ENCODE assay signal across 8 cellular contexts in genomic region chr11:73661035-73661628, GRCh38. TPM values are rescaled to one million over a fixed set of nuclear protein-coding genes. Genes with fewer than 3 reads are reported as not detected.
DNase-seq lines count a peak whose midpoint lies in the region; TF ChIP-seq lines count a peak whose summit lies in the region.

No MANE protein-coding gene starts in this region.

- no peak overlapping the region for H3K27ac ChIP-seq in RWPE1

- DNase-seq in AG08396 (ENCODE audit: low spot score) (peak; percentile 96), GM19240 (ENCODE audit: insufficient read length, low spot score) (peak; percentile 96), HuH-7.5 (ENCODE audit: low spot score) (peak; percentile 94), RWPE1 (ENCODE audit: low spot score) (peak; percentile 95), fibroblast of villous mesenchyme (ENCODE audit: low read depth) (peak; percentile 81)
- DNase-seq in activated effector memory CD4-positive, alpha-beta T cell treated with Interleukin-2 at 50 U/mL for 16 hours = peak; percentile 71
- DNase-seq in stimulated activated naive CD4-positive, alpha-beta T cell treated with Interleukin-2 at 50 U/mL for 16 hours (lab: John Stamatoyannopoulos, UW) = peak; percentile 72

- CTCF ChIA-PET in RWPE1 (lab: Yijun Ruan, JAX) = interaction anchor here (0.5 to 3.1 kb wide), 18 partner anchors 10 to 310 kb away, joined by 3 to 35 read pairs (median 4); no protein-coding TSS in a partner anchor

- H3K27me3 Mint-ChIP-seq in nephron (ENCODE audit: low read depth) = peaks cover 14% of the 10 kb centered on the region

- H3K4me3 Mint-ChIP-seq in nephron = peak overlapping the region; percentile 78 to 86 (median 81)

- H3K36me3 Mint-ChIP-seq in nephron (ENCODE audit: low read depth) = no peaks in the 10 kb centered on the region

- peak overlapping the region in 1 of 3 experiments; percentile 18 for H3K27ac Mint-ChIP-seq in nephron

- H3K4me1 Mint-ChIP-seq in nephron = peaks cover 18% of the 10 kb centered on the region

- peak overlapping the region; percentile 48 for H3K4me3 ChIP-seq in fibroblast of villous mesenchyme (ENCODE audit: low read depth, low read length)

- POLR2A ChIA-PET in RWPE1 (lab: Yijun Ruan, JAX; ENCODE audit: low non-redundant PET) = no interaction called here

- TF ChIP-seq CTCF in RWPE1 (conservative IDR thresholded peaks at IDR 0.05; ENCODE audit: low read depth) = peak; percentile 91
- peak; percentile 97 for TF ChIP-seq CTCF in fibroblast of villous mesenchyme (IDR thresholded peaks at IDR 0.05; ENCODE audit: insufficient read depth, low read depth, low read length)
- TF ChIP-seq CTCF in nephron (IDR thresholded peaks at IDR 0.05; ENCODE audit: unreplicated experiment in 3 of 3) = peak; percentile 93 to 99 (median 93)

- H3K9me3 Mint-ChIP-seq in nephron = no peaks in the 10 kb centered on the region

RNA-seq across cellular contexts. Expression of gene PLEKHB1, which starts 14.8 kb away (rescaled TPM):
- total RNA-seq in fibroblast of villous mesenchyme = under 0.01 TPM in 1 of 2 replicates, not detected in the other
